14 cellular contexts compared by ENCODE assay signal in the genomic region with DNA sequence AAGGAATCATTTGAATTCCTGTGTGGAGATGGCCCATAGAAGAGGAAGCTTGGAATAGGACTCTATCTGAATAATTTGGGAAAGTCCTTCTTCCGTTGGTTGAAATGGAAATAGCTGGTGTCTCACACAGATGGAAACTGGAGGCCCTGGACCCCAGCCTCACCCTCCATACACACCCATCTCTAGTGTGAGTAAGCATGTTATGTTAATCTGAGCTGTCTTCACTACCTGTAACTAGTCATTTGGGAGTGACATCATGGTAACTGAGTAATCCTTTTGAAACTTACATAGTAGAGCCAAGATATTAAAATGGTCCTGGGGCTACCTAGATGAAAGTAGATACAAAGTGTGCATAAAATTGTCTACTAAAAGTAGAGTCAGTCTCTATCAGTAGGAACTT.
DNase-seq lines count a peak whose midpoint lies in the region; ATAC-seq, FAIRE-seq and TF ChIP-seq lines count a peak whose summit lies in the region.
"Had no signal": no experiment of that assay in that cellular context is flagged by ENCODE, and none has a peak within 500 bp of the region (broad histone marks: within the 10 kb centered on the region; RNA-seq: fewer than 3 reads in every experiment).

No MANE protein-coding gene starts in this region.

- H3K9me3 ChIP-seq in keratinocyte (ENCODE audit: control insufficient read depth, low read depth, low read length) = no peaks in the 10 kb centered on the region
- H3K9me3 ChIP-seq in tibial artery = no peaks in the 10 kb centered on the region

- peak; percentile 12 for DNase-seq in activated naive CD4-positive, alpha-beta T cell treated with Interleukin-2 at 50 U/mL for 16 hours
- DNase-seq in activated naive CD4-positive, alpha-beta T cell (lab: John Stamatoyannopoulos, UW) = no peak
- DNase-seq in activated naive CD4-positive, alpha-beta T cell treated with anti-CD3 and anti-CD28 coated beads, Interleukin-2, amount 50 U/mL, for 72 hours (ENCODE audit: low spot score in 2 of 2) = no peak
- DNase-seq in keratinocyte (ENCODE audit: low read depth, low spot score) (peak; percentile 59), tibial artery (no peak), NCI-H2196 treated with DMSO at 0.1 percent for 48 hours (lab: John Stamatoyannopoulos, UW; ENCODE audit: unreplicated experiment) (no peak), osteocyte (ENCODE audit: extremely low spot score, unreplicated experiment) (no peak)
- DNase-seq: activated CD4-positive, alpha-beta T cell treated with anti-CD3 and anti-CD28 coated beads, Interleukin-2, amount 10 ng/mL, durations not matched to agents 7 days and 5 days; anterior cingulate cortex; effector memory CD8-positive, alpha-beta T cell; EL; midbrain; NCI-H526 had no signal

- peak; percentile 72 to 78 for ATAC-seq in activated naive CD4-positive, alpha-beta T cell treated with anti-CD3 and anti-CD28 coated beads, Interleukin-2, amount 50 U/mL, for 72 hours
- no peak for ATAC-seq in HG03520 (IDR thresholded peaks at IDR 0.05; ENCODE audit: unreplicated experiment)
- ATAC-seq: effector memory CD8-positive, alpha-beta T cell had no signal

- H3K4me3 ChIP-seq in keratinocyte (ENCODE audit: control insufficient read depth in 2 of 3, extremely low read depth in 1 of 3, insufficient read depth in 2 of 3, low read depth in 1 of 3, low read length in 3 of 3) = peak overlapping the region in 2 of 3 experiments; percentile 55 to 56
- no peak overlapping the region for H3K4me3 ChIP-seq in tibial artery

- no peaks in the 10 kb centered on the region for H4K20me1 ChIP-seq in keratinocyte (ENCODE audit: control insufficient read depth, extremely low read depth, insufficient read depth, low read length)

- H3K27ac ChIP-seq in keratinocyte (ENCODE audit: control insufficient read depth, insufficient read depth, low read length) = peak overlapping the region; percentile 96
- peak overlapping the region; percentile 66 to 77 for H3K27ac ChIP-seq in tibial artery

- H3K9me3 Mint-ChIP-seq in activated naive CD4-positive, alpha-beta T cell treated with anti-CD3 and anti-CD28 coated beads, Interleukin-2, amount 50 U/mL, for 72 hours = no peaks in the 10 kb centered on the region
- no peaks in the 10 kb centered on the region for H3K9me3 Mint-ChIP-seq in osteocyte (ENCODE audit: unreplicated experiment)
- H3K9me3 Mint-ChIP-seq: activated CD4-positive, alpha-beta T cell treated with anti-CD3 and anti-CD28 coated beads, Interleukin-2, amount 10 ng/mL, durations not matched to agents 7 days and 5 days; effector memory CD8-positive, alpha-beta T cell had no signal

- peak overlapping the region; percentile 84 to 92 for H3K27ac Mint-ChIP-seq in activated naive CD4-positive, alpha-beta T cell treated with anti-CD3 and anti-CD28 coated beads, Interleukin-2, amount 50 U/mL, for 72 hours
- no peak overlapping the region for H3K27ac Mint-ChIP-seq in osteocyte (ENCODE audit: unreplicated experiment)
- H3K27ac Mint-ChIP-seq: activated CD4-positive, alpha-beta T cell treated with anti-CD3 and anti-CD28 coated beads, Interleukin-2, amount 10 ng/mL, durations not matched to agents 7 days and 5 days; effector memory CD8-positive, alpha-beta T cell had no signal

- dilution Hi-C loops in keratinocyte (cut with MboI; ENCODE audit: extremely low pct_ligation_motif_present, low sequenced_read_pairs) = no loop called here

- peak overlapping the region; percentile 84 for H3K9ac ChIP-seq in keratinocyte (ENCODE audit: control insufficient read depth, extremely low read depth, insufficient read depth, low read length)

- no peak overlapping the region for H3K4me3 Mint-ChIP-seq in osteocyte (ENCODE audit: unreplicated experiment)
- H3K4me3 Mint-ChIP-seq: activated CD4-positive, alpha-beta T cell treated with anti-CD3 and anti-CD28 coated beads, Interleukin-2, amount 10 ng/mL, durations not matched to agents 7 days and 5 days; effector memory CD8-positive, alpha-beta T cell had no signal

- peaks cover 87% of the 10 kb centered on the region for H3K4me1 ChIP-seq in keratinocyte (ENCODE audit: control insufficient read depth, extremely low read depth, insufficient read depth, low read length)
- H3K4me1 ChIP-seq in tibial artery = peaks cover 0 to 81% (median 40%) of the 10 kb centered on the region in 4 donors

- peak; percentile 96 for FAIRE-seq in keratinocyte (lab: Jason Lieb, UNC)

- H3K36me3 Mint-ChIP-seq in activated naive CD4-positive, alpha-beta T cell treated with anti-CD3 and anti-CD28 coated beads, Interleukin-2, amount 50 U/mL, for 72 hours = peaks cover 5 to 6% of the 10 kb centered on the region in 2 donors
- H3K36me3 Mint-ChIP-seq in osteocyte (ENCODE audit: unreplicated experiment) = peaks cover 2% of the 10 kb centered on the region

- H3K9me1 ChIP-seq in keratinocyte (ENCODE audit: control insufficient read depth, extremely low read depth, insufficient read depth, low read length) = no peaks in the 10 kb centered on the region

- H3K27me3 ChIP-seq in keratinocyte (ENCODE audit: control insufficient read depth, extremely low read depth, insufficient read depth, low read length) = no peaks in the 10 kb centered on the region
- no peaks in the 10 kb centered on the region for H3K27me3 ChIP-seq in tibial artery

- peaks cover 38% of the 10 kb centered on the region for H3K4me1 Mint-ChIP-seq in osteocyte (ENCODE audit: unreplicated experiment)

- peaks cover 68% of the 10 kb centered on the region for H3K79me2 ChIP-seq in keratinocyte (ENCODE audit: control insufficient read depth, insufficient read depth, low read length)

- no peak overlapping the region for H2AFZ ChIP-seq in keratinocyte (ENCODE audit: control insufficient read depth, low read length)

- no peaks in the 10 kb centered on the region for H3K27me3 Mint-ChIP-seq in osteocyte (ENCODE audit: unreplicated experiment)
- H3K27me3 Mint-ChIP-seq: activated CD4-positive, alpha-beta T cell treated with anti-CD3 and anti-CD28 coated beads, Interleukin-2, amount 10 ng/mL, durations not matched to agents 7 days and 5 days; effector memory CD8-positive, alpha-beta T cell had no signal

- H3K4me2 ChIP-seq in keratinocyte (ENCODE audit: control insufficient read depth, extremely low read depth, insufficient read depth, low read depth, low read length) = peak overlapping the region; percentile 92

- H3K36me3 ChIP-seq in keratinocyte (ENCODE audit: control insufficient read depth in 2 of 2, extremely low read depth in 1 of 2, insufficient read depth in 2 of 2, low read length in 2 of 2) (no peaks in the 10 kb centered on the region), tibial artery (no peaks in the 10 kb centered on the region)

- intact Hi-C loops in tibial artery (cut with DNase I; ENCODE audit: low total_unique reads) = no loop called here

- TF ChIP-seq CTCF in keratinocyte (optimal IDR thresholded peaks at IDR 0.05 in 1 of 3, IDR thresholded peaks at IDR 0.05 in 1 of 3, conservative IDR thresholded peaks at IDR 0.05 in 1 of 3; ENCODE audit: extremely low read depth in 1 of 3, insufficient read depth in 2 of 3, low read length in 3 of 3) = no peak
- no peak for TF ChIP-seq CTCF in tibial artery (IDR thresholded peaks at IDR 0.05)
- TF ChIP-seq CTCF in osteocyte (IDR thresholded peaks at IDR 0.05) = no peak

Comparison
In these comparisons a context has a peak if more than half of its experiments do, and no peak if none do; other contexts are left out.
1. DNase-seq: peak in activated naive CD4-positive, alpha-beta T cell treated with Interleukin-2 at 50 U/mL for 16 hours (single experiment) and keratinocyte (single experiment); none in activated naive CD4-positive, alpha-beta T cell (0 of 4), activated naive CD4-positive, alpha-beta T cell treated with anti-CD3 and anti-CD28 coated beads, Interleukin-2, amount 50 U/mL, for 72 hours (0 of 2), tibial artery (0 of 2), NCI-H2196 treated with DMSO at 0.1 percent for 48 hours (single experiment) and osteocyte (single experiment).
2. H3K4me3 ChIP-seq: peak in keratinocyte (2 of 3); none in tibial artery (0 of 2).